In the genomic region with DNA sequence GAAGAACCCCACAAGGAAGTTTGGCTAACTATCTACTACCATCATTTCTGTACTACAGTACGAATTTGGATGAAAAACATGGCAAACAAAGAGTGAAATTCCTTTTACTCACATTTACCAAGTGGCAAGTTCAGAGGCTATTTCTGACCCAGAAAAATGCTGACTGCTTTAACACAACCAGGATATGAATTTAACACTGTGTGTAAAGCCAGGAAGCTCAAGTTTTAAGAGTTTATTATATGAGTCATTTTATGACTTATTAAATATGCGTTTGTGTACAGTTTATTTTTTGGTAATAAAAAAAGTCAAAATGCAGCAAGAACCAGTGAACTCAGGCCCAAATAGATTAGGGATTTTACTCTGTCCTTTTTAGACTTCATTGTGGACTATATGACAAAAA, we compare ENCODE assay signal across 13 cellular contexts. TPM values are rescaled to one million over a fixed set of nuclear protein-coding genes. Genes with fewer than 3 reads are reported as not detected.
DNase-seq lines count a peak whose midpoint lies in the region; ATAC-seq and TF ChIP-seq lines count a peak whose summit lies in the region.
"Had no signal": no experiment of that assay in that cellular context is flagged by ENCODE, and none has a peak within 500 bp of the region (broad histone marks: within the 10 kb centered on the region; RNA-seq: fewer than 3 reads in every experiment).

No MANE protein-coding gene starts in this region.

- whole genome bisulfite sequencing in prostate gland, result 9% methylated on average over 2 of the region's 2 CpGs
- 62 to 67% methylated on average over 2 of the region's 2 CpGs for WGBS in upper lobe of left lung, 2 donors

- H3K27me3 ChIP-seq in Panc1 (ENCODE audit: control insufficient read depth, insufficient read depth, low read length) (no peaks in the 10 kb centered on the region), prostate gland (replicated peaks; ENCODE audit: insufficient read depth) (no peaks in the 10 kb centered on the region), upper lobe of left lung (no peaks in the 10 kb centered on the region)
- H3K27me3 ChIP-seq: esophagus muscularis mucosa, right lobe of liver had no signal

- H3K36me3 ChIP-seq in Panc1 (ENCODE audit: control insufficient read depth, insufficient read depth, low read length) (no peaks in the 10 kb centered on the region), prostate gland (no peaks in the 10 kb centered on the region), upper lobe of left lung (peaks cover 0 to 47% (median 3%) of the 10 kb centered on the region in 4 donors)

- peak; percentile 19 for DNase-seq in GM04503 (ENCODE audit: low read depth)
- DNase-seq in Panc1 (ENCODE audit: low read depth, low spot score), result peak; percentile 18
- DNase-seq in epithelial cell of prostate (ENCODE audit: low read depth, low spot score), result no peak
- DNase-seq in prostate gland (ENCODE audit: low spot score), result no peak
- DNase-seq in DMS53 (lab: John Stamatoyannopoulos, UW), result no peak
- no peak for DNase-seq in upper lobe of left lung
- no peak for DNase-seq in cerebellum (ENCODE audit: low spot score)
- DNase-seq: activated CD4-positive, alpha-beta T cell treated with anti-CD3 and anti-CD28 coated beads, Interleukin-2, amount 50 U/mL, for 1 hour; DND-41; Kasumi-1; right lobe of liver had no signal

- POLR2A ChIA-PET in Panc1 (lab: Charles Lee), result no interaction called here

- H3K9me3 ChIP-seq in Panc1 (ENCODE audit: control insufficient read depth, insufficient read depth, low read depth, low read length) (no peaks in the 10 kb centered on the region), prostate gland (no peaks in the 10 kb centered on the region), upper lobe of left lung (no peaks in the 10 kb centered on the region)
- H3K9me3 ChIP-seq: esophagus muscularis mucosa, right lobe of liver had no signal

- in situ Hi-C loops in Panc1 (cut with HindIII; ENCODE audit: low pct_unique_long_range_greater_than_20kb, low sequenced_read_pairs), result no loop called here

- TF ChIP-seq EP300 in upper lobe of left lung (IDR thresholded peaks at IDR 0.05), result no peak

- H3K27ac ChIP-seq in Panc1 (ENCODE audit: low read length) (0 out of 2 replicates have a peak overlapping the region, but pooled peaks have one; percentile 2), epithelial cell of prostate (peak overlapping the region; percentile 57), prostate gland (peak overlapping the region; percentile 77 to 82), upper lobe of left lung (no peak overlapping the region)
- H3K27ac ChIP-seq: esophagus muscularis mucosa, right lobe of liver had no signal

- H3K4me3 ChIP-seq in Panc1 (ENCODE audit: low read depth in 2 of 2, low read length in 2 of 2), result no peak overlapping the region
- H3K4me3 ChIP-seq in prostate gland, result peak overlapping the region; percentile 12 to 13
- H3K4me3 ChIP-seq in upper lobe of left lung, result no peak overlapping the region
- H3K4me3 ChIP-seq: esophagus muscularis mucosa, right lobe of liver had no signal

- CTCF ChIA-PET in Panc1 (lab: Charles Lee), result interaction anchor here (3.4 kb wide), 1 partner anchor 143 kb away, joined by 54 read pairs; no protein-coding TSS in a partner anchor

- TF ChIP-seq POLR2A in prostate gland (IDR thresholded peaks at IDR 0.05), result no peak
- no peak for TF ChIP-seq POLR2A in upper lobe of left lung (IDR thresholded peaks at IDR 0.05)

- BruUV-seq in Panc1 (replicated peaks; lab: Mats Ljungman, UMichigan), result no TSS peak

- no peak for TF ChIP-seq CTCF in Panc1 (IDR thresholded peaks at IDR 0.05)
- no peak for TF ChIP-seq CTCF in prostate gland (IDR thresholded peaks at IDR 0.05)
- no peak for TF ChIP-seq CTCF in upper lobe of left lung (IDR thresholded peaks at IDR 0.05)

- intact Hi-C loops in Panc1 (cut with micrococcal nuclease; ENCODE audit: unreplicated experiment) (no loop called here), prostate gland (cut with DNase I) (loop anchor here (5.0 kb wide), 1 partner anchor 143 kb away; no protein-coding TSS in a partner anchor)

- ATAC-seq in Panc1 (peak; percentile 81; the same call in 1 of the 2 replicates), upper lobe of left lung (ENCODE audit: low FRiP score in 2 of 2) (no peak), HG02938 (IDR thresholded peaks at IDR 0.05; ENCODE audit: unreplicated experiment) (no peak)

- H3K4me1 ChIP-seq in Panc1 (ENCODE audit: control insufficient read depth, insufficient read depth, low read length) (peaks cover 12% of the 10 kb centered on the region), prostate gland (replicated peaks) (no peaks in the 10 kb centered on the region), upper lobe of left lung (no peaks in the 10 kb centered on the region)
- H3K4me1 ChIP-seq: esophagus muscularis mucosa, right lobe of liver had no signal

RNA-seq across cellular contexts. Expression of a gene that starts 58.4 kb away (rescaled TPM):
- total RNA-seq in Panc1 (2021; ENCODE audit: unreplicated experiment) (0.87 TPM), prostate gland (10 to 100 TPM in 1 of 2 donors, 1 to 10 TPM in 1; 4.8 to 20.9 TPM), upper lobe of left lung (10 to 100 TPM in 1 of 6 donors, 1 to 10 TPM in 5; 4.3 to 10.5 (median 5.6) TPM), cerebellum (0.54 TPM)
- polyA plus RNA-seq in Panc1 (2012; ENCODE audit: insufficient read length), result 0.25 TPM

Comparison
In these comparisons a context has a peak if more than half of its experiments do, and no peak if none do; other contexts are left out.
1. DNase-seq: peak in GM04503 (single experiment) and Panc1 (single experiment); none in epithelial cell of prostate (single experiment), prostate gland (single experiment), DMS53 (single experiment), upper lobe of left lung (0 of 2) and cerebellum (single experiment).
2. H3K27ac ChIP-seq: peak in Panc1 (single experiment), epithelial cell of prostate (single experiment) and prostate gland (2 of 2); none in upper lobe of left lung (0 of 4).
3. H3K4me3 ChIP-seq: peak in prostate gland (2 of 2); none in Panc1 (0 of 2) and upper lobe of left lung (0 of 4).